Comparison of ENCODE assay signal across 1 cellular context in genomic region chr5:180352116-180352975, GRCh38.
TF ChIP-seq lines count a peak whose summit lies in the region.

No MANE protein-coding gene starts in this region.

TF ChIP-seq in GM12878, 131 proteins besides CTCF, POLR2A, EP300 and RAD21 (continued from another document):
- TF ChIP-seq CUX1 (IDR thresholded peaks at IDR 0.05; ENCODE audit: insufficient replicate concordance, low read depth, low read length): no peak
